ENCODE assay signal across 1 cellular context in the genomic region with DNA sequence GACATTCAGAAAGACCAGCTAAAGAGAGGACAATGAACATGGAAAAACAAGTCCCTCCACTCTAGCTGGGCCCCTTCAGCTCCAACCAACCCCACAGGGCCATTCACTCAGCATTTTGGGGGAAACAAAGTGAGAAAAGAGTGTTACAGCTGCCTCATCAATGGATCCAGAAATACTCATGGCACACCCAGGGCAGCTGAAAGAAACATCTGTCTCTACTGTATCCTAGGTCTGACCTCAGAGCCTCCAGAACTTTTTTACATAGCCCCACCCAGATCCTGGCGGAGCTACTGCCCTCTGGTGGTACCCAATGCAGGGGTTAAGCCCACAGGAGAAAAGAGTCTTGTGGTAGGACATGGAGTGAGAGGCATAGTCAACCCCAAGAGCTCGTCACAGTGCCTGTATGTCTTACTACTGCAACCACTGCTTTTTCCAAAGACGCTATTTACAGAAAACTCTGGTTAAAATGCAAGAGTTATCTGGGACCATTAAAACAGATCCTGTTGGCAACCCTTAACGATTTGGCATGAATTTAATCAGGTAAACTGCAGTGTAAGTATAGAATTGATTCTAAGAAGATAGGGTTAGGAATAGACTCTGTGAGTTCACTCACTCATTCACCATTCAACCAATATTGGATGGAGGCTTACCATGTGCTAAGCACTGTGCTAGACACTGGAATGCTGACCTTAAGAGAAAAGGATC.
TF ChIP-seq lines count a peak whose summit lies in the region.

No MANE protein-coding gene starts in this region.

TF ChIP-seq in Ishikawa, 13 proteins besides CTCF, POLR2A, EP300 and RAD21:
- TF ChIP-seq, protein P1, sequence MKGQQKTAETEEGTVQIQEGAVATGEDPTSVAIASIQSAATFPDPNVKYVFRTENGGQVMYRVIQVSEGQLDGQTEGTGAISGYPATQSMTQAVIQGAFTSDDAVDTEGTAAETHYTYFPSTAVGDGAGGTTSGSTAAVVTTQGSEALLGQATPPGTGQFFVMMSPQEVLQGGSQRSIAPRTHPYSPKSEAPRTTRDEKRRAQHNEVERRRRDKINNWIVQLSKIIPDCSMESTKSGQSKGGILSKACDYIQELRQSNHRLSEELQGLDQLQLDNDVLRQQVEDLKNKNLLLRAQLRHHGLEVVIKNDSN (IDR thresholded peaks at IDR 0.05): no peak
- no peak for TF ChIP-seq EGR1 (IDR thresholded peaks at IDR 0.05)
- TF ChIP-seq, protein P2, sequence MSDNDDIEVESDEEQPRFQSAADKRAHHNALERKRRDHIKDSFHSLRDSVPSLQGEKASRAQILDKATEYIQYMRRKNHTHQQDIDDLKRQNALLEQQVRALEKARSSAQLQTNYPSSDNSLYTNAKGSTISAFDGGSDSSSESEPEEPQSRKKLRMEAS (IDR thresholded peaks at IDR 0.05): no peak
- no peak for TF ChIP-seq TAF1 (IDR thresholded peaks at IDR 0.05; ENCODE audit: low read depth)
TF ChIP-seq in Ishikawa: peak in this region for 0.
